ENCODE assay signal across 8 cellular contexts in genomic region chr5:10306806-10307205, GRCh38. TPM values are rescaled to one million over a fixed set of nuclear protein-coding genes. Genes with fewer than 3 reads are reported as not detected.
DNase-seq lines count a peak whose midpoint lies in the region; ATAC-seq and TF ChIP-seq lines count a peak whose summit lies in the region.

No MANE protein-coding gene starts in this region.

- peak overlapping the region; percentile 70 for H3K4me3 Mint-ChIP-seq in activated CD4-positive, alpha-beta T cell treated with anti-CD3 and anti-CD28 coated beads for 36 hours

- CTCF ChIA-PET in activated CD4-positive, alpha-beta T cell treated with anti-CD3 and anti-CD28 coated beads for 36 hours (lab: Charles Lee), result interaction anchor here (0.8 to 1.2 kb wide), 2 partner anchors 23 to 57 kb away, joined by 3 read pairs; no protein-coding TSS in a partner anchor

- intact Hi-C loops in activated CD4-positive, alpha-beta T cell treated with anti-CD3 and anti-CD28 coated beads for 36 hours (cut with DNase I, micrococcal nuclease), result no loop called here
- intact Hi-C loops in tibial artery (cut with DNase I; ENCODE audit: low total_unique reads), result no loop called here

- TF ChIP-seq CTCF in kidney epithelial cell (IDR thresholded peaks at IDR 0.05; ENCODE audit: insufficient read depth, low read length, poor library complexity, severe bottlenecking) (no peak), tibial artery (IDR thresholded peaks at IDR 0.05) (no peak)

- no peaks in the 10 kb centered on the region for H3K36me3 ChIP-seq in adipocyte (ENCODE audit: control insufficient read depth, insufficient read depth, low read length, severe bottlenecking)
- no peaks in the 10 kb centered on the region for H3K36me3 ChIP-seq in kidney epithelial cell (ENCODE audit: control insufficient read depth, insufficient read depth, low read length)
- H3K36me3 ChIP-seq in tibial artery, result no peaks in the 10 kb centered on the region

- peaks cover 16% of the 10 kb centered on the region for H3K4me1 Mint-ChIP-seq in activated CD4-positive, alpha-beta T cell treated with anti-CD3 and anti-CD28 coated beads for 36 hours

- H3K9ac ChIP-seq in adipocyte (ENCODE audit: low read length), result peak overlapping the region; percentile 91

- H3K4me1 ChIP-seq in adipocyte (ENCODE audit: control insufficient read depth, insufficient read depth, low read length) (peaks cover 26% of the 10 kb centered on the region), tibial artery (peaks cover 0 to 19% (median 5%) of the 10 kb centered on the region in 4 donors)

- H3K27ac Mint-ChIP-seq in activated CD4-positive, alpha-beta T cell treated with anti-CD3 and anti-CD28 coated beads for 36 hours, result no peak overlapping the region

- no peak for DNase-seq in activated CD4-positive, alpha-beta T cell treated with anti-CD3 and anti-CD28 coated beads for 36 hours
- DNase-seq in activated CD4-positive, alpha-beta T cell treated with anti-CD3 and anti-CD28 coated beads, Interleukin-2, amount 50 U/mL, for 48 hours, result no peak
- no peak for DNase-seq in adipocyte (ENCODE audit: low read depth)
- no peak for DNase-seq in kidney epithelial cell (ENCODE audit: low read depth)
- DNase-seq in tibial artery, result no peak
- DNase-seq in amygdala (lab: John Stamatoyannopoulos, UW), result no peak

- no peak for ATAC-seq in activated CD4-positive, alpha-beta T cell treated with anti-CD3 and anti-CD28 coated beads for 36 hours
- ATAC-seq in HG02610 (IDR thresholded peaks at IDR 0.05; ENCODE audit: unreplicated experiment), result no peak
- no peak for ATAC-seq in HG03520 (IDR thresholded peaks at IDR 0.05; ENCODE audit: unreplicated experiment)

- POLR2A ChIA-PET in activated CD4-positive, alpha-beta T cell treated with anti-CD3 and anti-CD28 coated beads for 36 hours (lab: Charles Lee), result no interaction called here

- H3K27me3 Mint-ChIP-seq in activated CD4-positive, alpha-beta T cell treated with anti-CD3 and anti-CD28 coated beads for 36 hours, result peaks cover 27% of the 10 kb centered on the region

- no peaks in the 10 kb centered on the region for H3K36me3 Mint-ChIP-seq in activated CD4-positive, alpha-beta T cell treated with anti-CD3 and anti-CD28 coated beads for 36 hours (ENCODE audit: low read depth)

- H3K27me3 ChIP-seq in adipocyte (replicated peaks; ENCODE audit: control insufficient read depth, insufficient read depth, low read length), result no peaks in the 10 kb centered on the region
- H3K27me3 ChIP-seq in kidney epithelial cell (ENCODE audit: control insufficient read depth, insufficient read depth, low read length), result no peaks in the 10 kb centered on the region
- H3K27me3 ChIP-seq in tibial artery, result no peaks in the 10 kb centered on the region

- H3K9me3 ChIP-seq in adipocyte (ENCODE audit: control insufficient read depth, low read length), result no peaks in the 10 kb centered on the region
- H3K9me3 ChIP-seq in tibial artery, result no peaks in the 10 kb centered on the region

- peak overlapping the region; percentile 81 to 93 for H3K27ac ChIP-seq in tibial artery

- H3K4me3 ChIP-seq in adipocyte (ENCODE audit: low read length) (peak overlapping the region; percentile 88), kidney epithelial cell (ENCODE audit: low read depth, low read length) (peak overlapping the region; percentile 61), tibial artery (peak overlapping the region; percentile 70 to 76)

- no peaks in the 10 kb centered on the region for H3K9me3 Mint-ChIP-seq in activated CD4-positive, alpha-beta T cell treated with anti-CD3 and anti-CD28 coated beads for 36 hours (ENCODE audit: low read depth)

RNA-seq across cellular contexts. Expression of gene CMBL, which starts 0.9 kb away (rescaled TPM):
- under 1 TPM; 0.46 to 0.66 TPM for total RNA-seq in activated CD4-positive, alpha-beta T cell treated with anti-CD3 and anti-CD28 coated beads for 36 hours
- total RNA-seq in kidney epithelial cell, result 7.7 and 7.8 TPM in 2 replicates

RNA-seq across cellular contexts. Expression of gene MARCHF6, which starts 46.7 kb away (rescaled TPM):
- total RNA-seq in activated CD4-positive, alpha-beta T cell treated with anti-CD3 and anti-CD28 coated beads for 36 hours, result 10 to 100 TPM; 67.3 to 92.2 TPM
- 40.7 and 47.1 TPM in 2 replicates for total RNA-seq in kidney epithelial cell

RNA-seq across cellular contexts. Expression of gene CCT5, which starts 56.7 kb away (rescaled TPM):
- total RNA-seq in activated CD4-positive, alpha-beta T cell treated with anti-CD3 and anti-CD28 coated beads for 36 hours, result 100 to 1,000 TPM; 347 to 461 TPM
- total RNA-seq in kidney epithelial cell, result 442 and 506 TPM in 2 replicates

RNA-seq across cellular contexts. Expression of gene ATPSCKMT, which starts 57.1 kb away (rescaled TPM):
- total RNA-seq in activated CD4-positive, alpha-beta T cell treated with anti-CD3 and anti-CD28 coated beads for 36 hours, result 10 to 100 TPM; 12.4 to 21.5 TPM
- 16.9 and 51.2 TPM in 2 replicates for total RNA-seq in kidney epithelial cell
